In the genomic region with DNA sequence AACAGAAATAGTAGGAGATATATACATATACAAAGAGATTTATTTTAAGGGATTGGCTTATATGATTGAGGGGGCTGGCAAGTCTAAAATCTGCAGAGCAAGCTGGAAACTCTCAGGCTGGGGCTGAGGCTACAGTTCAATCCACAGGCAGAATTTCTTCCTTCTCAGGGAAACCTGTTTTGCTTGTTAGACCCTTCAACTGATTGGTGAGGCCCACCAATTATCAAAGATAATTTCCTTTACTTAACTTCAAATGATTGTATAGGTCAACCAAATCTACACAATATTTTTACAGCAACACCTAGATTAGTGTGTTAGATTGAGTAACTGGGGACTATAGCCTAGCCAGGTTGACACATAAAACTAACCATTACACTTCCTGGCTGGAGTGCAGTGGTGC, we compare ENCODE assay signal across 28 cellular contexts. TPM values are rescaled to one million over a fixed set of nuclear protein-coding genes. Genes with fewer than 3 reads are reported as not detected.
"Had no signal": no experiment of that assay in that cellular context is flagged by ENCODE, and none has a peak within 500 bp of the region (broad histone marks: within the 10 kb centered on the region; RNA-seq: fewer than 3 reads in every experiment).

No MANE protein-coding gene starts in this region.

- H3K4me3 ChIP-seq: colonic mucosa, coronary artery, dorsolateral prefrontal cortex, esophagus muscularis mucosa, esophagus squamous epithelium, gastrocnemius medialis, gastroesophageal sphincter, heart left ventricle, heart right ventricle had no signal

- H3K27me3 ChIP-seq: colonic mucosa, dorsolateral prefrontal cortex, gastrocnemius medialis had no signal

- FAIRE-seq: colon, endometrium, endothelial cell of umbilical vein, frontal cortex had no signal

- H3K9me3 ChIP-seq: colonic mucosa, esophagus muscularis mucosa, esophagus squamous epithelium, gastrocnemius medialis, gastroesophageal sphincter, heart left ventricle, heart right ventricle had no signal

- DNase-seq: colonic mucosa; cortex of kidney; dermis blood vessel endothelial cell; dorsolateral prefrontal cortex; effector CD4-positive, alpha-beta T cell; effector CD8-positive, alpha-beta T cell; effector memory CD4-positive, alpha-beta T cell; effector memory CD8-positive, alpha-beta T cell; endodermal cell; erythroblast; esophagus squamous epithelium; foreskin fibroblast; foreskin keratinocyte; foreskin melanocyte; gastrocnemius medialis; glutamatergic neuron; head of caudate nucleus; heart left ventricle; heart right ventricle had no signal

- H3K27ac ChIP-seq: colonic mucosa, coronary artery, dorsolateral prefrontal cortex, epithelial cell of prostate, esophagus muscularis mucosa, esophagus squamous epithelium, foreskin keratinocyte, gastrocnemius medialis, gastroesophageal sphincter, heart left ventricle, heart right ventricle had no signal

- H3K4me1 ChIP-seq: colonic mucosa, foreskin keratinocyte, gastrocnemius medialis had no signal

- H3K36me3 ChIP-seq: colonic mucosa, esophagus muscularis mucosa, esophagus squamous epithelium, gastrocnemius medialis, gastroesophageal sphincter, heart left ventricle, heart right ventricle had no signal

- ATAC-seq: effector memory CD8-positive, alpha-beta T cell; esophagus mucosa; foreskin keratinocyte; gastrocnemius medialis; gastroesophageal sphincter; heart left ventricle; heart right ventricle had no signal

RNA-seq across cellular contexts. Expression of a gene that starts 4.7 kb away (rescaled TPM):
- total RNA-seq: foreskin keratinocyte had no signal
